10 cellular contexts compared by ENCODE assay signal in the genomic region with DNA sequence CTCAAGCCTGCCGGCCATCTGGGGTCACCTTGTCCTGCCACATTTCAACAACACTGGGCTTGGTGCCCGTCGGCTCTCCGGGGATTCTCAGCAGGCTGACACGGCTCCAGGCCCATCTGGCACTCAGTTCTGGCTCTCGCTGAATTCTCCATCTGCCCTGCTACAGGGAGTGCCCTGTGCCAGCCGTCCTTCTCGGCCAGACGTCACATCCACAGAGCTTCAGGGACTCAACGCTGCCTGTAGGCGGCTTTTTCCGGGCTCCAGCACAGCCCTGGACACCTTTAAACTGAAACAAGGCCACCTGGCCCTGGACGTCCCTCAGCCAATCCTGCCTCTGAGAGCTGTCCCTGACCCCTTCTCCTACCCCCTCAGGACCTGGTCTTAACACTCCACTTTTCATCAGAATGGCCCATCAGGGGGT. TPM values are rescaled to one million over a fixed set of nuclear protein-coding genes. Genes with fewer than 3 reads are reported as not detected.
DNase-seq lines count a peak whose midpoint lies in the region; ATAC-seq and TF ChIP-seq lines count a peak whose summit lies in the region.
"Had no signal": no experiment of that assay in that cellular context is flagged by ENCODE, and none has a peak within 500 bp of the region (broad histone marks: within the 10 kb centered on the region; RNA-seq: fewer than 3 reads in every experiment).

No MANE protein-coding gene starts in this region.

- H3K27ac Mint-ChIP-seq in stimulated activated effector memory CD8-positive, alpha-beta T cell treated with anti-CD3 and anti-CD28 coated beads, Interleukin-12 subunit alpha, Interleukin-12 subunit beta, amount 100 ng/mL, for 72 hours: no peak overlapping the region
- no peak overlapping the region for H3K27ac Mint-ChIP-seq in natural killer cell

- H3K27me3 Mint-ChIP-seq in natural killer cell (ENCODE audit: low read depth in 2 of 2): no peaks in the 10 kb centered on the region

- ATAC-seq in SK-N-SH treated with all-trans-retinoic acid at 6 μM for 48 hours: peak; percentile 78
- peak; percentile 93 to 98 (median 96) for ATAC-seq in heart right ventricle
- peak; percentile 13 for ATAC-seq in stimulated activated effector memory CD8-positive, alpha-beta T cell treated with anti-CD3 and anti-CD28 coated beads, Interleukin-12 subunit alpha, Interleukin-12 subunit beta, amount 100 ng/mL, for 72 hours
- no peak for ATAC-seq in natural killer cell
- ATAC-seq in GM21528 (IDR thresholded peaks at IDR 0.05; ENCODE audit: low FRiP score, unreplicated experiment): no peak
- ATAC-seq in GM21526 (IDR thresholded peaks at IDR 0.05; ENCODE audit: low FRiP score, unreplicated experiment): no peak
- ATAC-seq in HG03097 (IDR thresholded peaks at IDR 0.05; ENCODE audit: low FRiP score, unreplicated experiment): no peak

- WGBS in heart right ventricle, 2 donors: 18 to 20% methylated on average over 13 of the region's 13 CpGs

- H3K4me3 Mint-ChIP-seq in stimulated activated effector memory CD8-positive, alpha-beta T cell treated with anti-CD3 and anti-CD28 coated beads, Interleukin-12 subunit alpha, Interleukin-12 subunit beta, amount 100 ng/mL, for 72 hours: no peak overlapping the region
- no peak overlapping the region for H3K4me3 Mint-ChIP-seq in natural killer cell

- no peaks in the 10 kb centered on the region for H3K36me3 Mint-ChIP-seq in stimulated activated effector memory CD8-positive, alpha-beta T cell treated with anti-CD3 and anti-CD28 coated beads, Interleukin-12 subunit alpha, Interleukin-12 subunit beta, amount 100 ng/mL, for 72 hours
- H3K36me3 Mint-ChIP-seq in natural killer cell: no peaks in the 10 kb centered on the region

- H3K9me3 Mint-ChIP-seq in stimulated activated effector memory CD8-positive, alpha-beta T cell treated with anti-CD3 and anti-CD28 coated beads, Interleukin-12 subunit alpha, Interleukin-12 subunit beta, amount 100 ng/mL, for 72 hours: no peaks in the 10 kb centered on the region
- H3K9me3 Mint-ChIP-seq in natural killer cell: no peaks in the 10 kb centered on the region

- DNase-seq in LHCN-M2 (ENCODE audit: low read depth): peak; percentile 15
- DNase-seq in heart right ventricle: peak; percentile 88 to 89
- no peak for DNase-seq in stimulated activated effector memory CD8-positive, alpha-beta T cell treated with anti-CD3 and anti-CD28 coated beads, Interleukin-12 subunit alpha, Interleukin-12 subunit beta, amount 100 ng/mL, for 72 hours (ENCODE audit: low spot score in 2 of 2)
- no peak for DNase-seq in natural killer cell
- DNase-seq: lower lobe of right lung had no signal

- H3K4me1 Mint-ChIP-seq in stimulated activated effector memory CD8-positive, alpha-beta T cell treated with anti-CD3 and anti-CD28 coated beads, Interleukin-12 subunit alpha, Interleukin-12 subunit beta, amount 100 ng/mL, for 72 hours: no peaks in the 10 kb centered on the region
- H3K4me1 Mint-ChIP-seq in natural killer cell: no peaks in the 10 kb centered on the region

- no peak overlapping the region for H3K4me3 ChIP-seq in heart right ventricle
- H3K4me3 ChIP-seq: lower lobe of right lung, uterus had no signal

- intact Hi-C loops in heart right ventricle (cut with DNase I): loop anchor here in 1 of 10 donors (1.0 kb wide), 1 partner anchor 11 kb away; no protein-coding TSS in a partner anchor
- intact Hi-C loops in natural killer cell (cut with micrococcal nuclease): no loop called here

- H3K27me3 ChIP-seq in heart right ventricle: peaks cover 0 to 8% (median 0%) of the 10 kb centered on the region in 7 donors
- H3K27me3 ChIP-seq: uterus had no signal

- no peaks in the 10 kb centered on the region for H3K9me3 ChIP-seq in heart right ventricle
- H3K9me3 ChIP-seq: lower lobe of right lung, uterus had no signal

- peak in 7 of 9 donors; percentile 6 to 54 (median 34) for TF ChIP-seq CTCF in heart right ventricle (IDR thresholded peaks at IDR 0.05)
- TF ChIP-seq CTCF in natural killer cell (IDR thresholded peaks at IDR 0.05): no peak

- H3K27ac ChIP-seq in heart right ventricle: peak overlapping the region; percentile 50 to 92 (median 80)
- H3K27ac ChIP-seq: lower lobe of right lung, uterus had no signal

- H3K4me1 ChIP-seq in heart right ventricle: peaks cover 0 to 22% (median 0%) of the 10 kb centered on the region in 9 donors
- H3K4me1 ChIP-seq: lower lobe of right lung, uterus had no signal

- H3K36me3 ChIP-seq in heart right ventricle: no peaks in the 10 kb centered on the region
- H3K36me3 ChIP-seq: lower lobe of right lung, uterus had no signal

TF ChIP-seq in SK-N-SH treated with all-trans-retinoic acid at 6 μM for 48 hours, 23 proteins besides CTCF, POLR2A, EP300 and RAD21:
- TF ChIP-seq TCF4 (CRISPR knock-in tag; IDR thresholded peaks at IDR 0.05; ENCODE audit: borderline replicate concordance) (peak; percentile 77), PATZ1 (CRISPR knock-in tag; IDR thresholded peaks at IDR 0.05; ENCODE audit: borderline replicate concordance) (no peak), TOX (CRISPR knock-in tag; IDR thresholded peaks at IDR 0.05; ENCODE audit: borderline replicate concordance) (no peak), RARB (CRISPR knock-in tag; IDR thresholded peaks at IDR 0.05) (no peak), OSR1 (CRISPR knock-in tag; IDR thresholded peaks at IDR 0.05) (no peak), ZC3H10 (CRISPR knock-in tag; IDR thresholded peaks at IDR 0.05) (no peak), CSDC2 (CRISPR knock-in tag; IDR thresholded peaks at IDR 0.05) (no peak), PPARA (CRISPR knock-in tag; IDR thresholded peaks at IDR 0.05; ENCODE audit: borderline replicate concordance) (no peak)
- TF ChIP-seq, protein P1, sequence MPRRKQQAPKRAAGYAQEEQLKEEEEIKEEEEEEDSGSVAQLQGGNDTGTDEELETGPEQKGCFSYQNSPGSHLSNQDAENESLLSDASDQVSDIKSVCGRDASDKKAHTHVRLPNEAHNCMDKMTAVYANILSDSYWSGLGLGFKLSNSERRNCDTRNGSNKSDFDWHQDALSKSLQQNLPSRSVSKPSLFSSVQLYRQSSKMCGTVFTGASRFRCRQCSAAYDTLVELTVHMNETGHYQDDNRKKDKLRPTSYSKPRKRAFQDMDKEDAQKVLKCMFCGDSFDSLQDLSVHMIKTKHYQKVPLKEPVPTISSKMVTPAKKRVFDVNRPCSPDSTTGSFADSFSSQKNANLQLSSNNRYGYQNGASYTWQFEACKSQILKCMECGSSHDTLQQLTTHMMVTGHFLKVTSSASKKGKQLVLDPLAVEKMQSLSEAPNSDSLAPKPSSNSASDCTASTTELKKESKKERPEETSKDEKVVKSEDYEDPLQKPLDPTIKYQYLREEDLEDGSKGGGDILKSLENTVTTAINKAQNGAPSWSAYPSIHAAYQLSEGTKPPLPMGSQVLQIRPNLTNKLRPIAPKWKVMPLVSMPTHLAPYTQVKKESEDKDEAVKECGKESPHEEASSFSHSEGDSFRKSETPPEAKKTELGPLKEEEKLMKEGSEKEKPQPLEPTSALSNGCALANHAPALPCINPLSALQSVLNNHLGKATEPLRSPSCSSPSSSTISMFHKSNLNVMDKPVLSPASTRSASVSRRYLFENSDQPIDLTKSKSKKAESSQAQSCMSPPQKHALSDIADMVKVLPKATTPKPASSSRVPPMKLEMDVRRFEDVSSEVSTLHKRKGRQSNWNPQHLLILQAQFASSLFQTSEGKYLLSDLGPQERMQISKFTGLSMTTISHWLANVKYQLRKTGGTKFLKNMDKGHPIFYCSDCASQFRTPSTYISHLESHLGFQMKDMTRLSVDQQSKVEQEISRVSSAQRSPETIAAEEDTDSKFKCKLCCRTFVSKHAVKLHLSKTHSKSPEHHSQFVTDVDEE (CRISPR knock-in tag; IDR thresholded peaks at IDR 0.05): peak; percentile 36; the same call in 1 of the 2 replicates

RNA-seq across cellular contexts. Expression of gene TMEM130, which starts 43.0 kb away (rescaled TPM):
- total RNA-seq in LHCN-M2 (2014; rRNA removed) (0.06 and 0.11 TPM in 2 replicates), heart right ventricle (1 to 10 TPM in 1 of 10 donors, under 1 TPM in 1, not detected in 8; 0.29 to 1.5 TPM), natural killer cell (not detected)
- polyA plus RNA-seq in LHCN-M2 (2012): 3.6 TPM
- polyA plus RNA-seq in heart right ventricle: under 1 TPM; 0.12 to 0.22 TPM

RNA-seq across cellular contexts. Expression of gene TRRAP, which starts 51.5 kb away (rescaled TPM):
- total RNA-seq in LHCN-M2 (2014; rRNA removed) (18.8 and 23.1 TPM in 2 replicates), heart right ventricle (10 to 100 TPM; 14.6 to 25.1 (median 22.7) TPM), natural killer cell (10 to 100 TPM; 45.4 to 62.9 (median 62.4) TPM)
- polyA plus RNA-seq in LHCN-M2 (2012): 15.5 TPM
- polyA plus RNA-seq in heart right ventricle: 10 to 100 TPM in 1 of 2 donors, 1 to 10 TPM in 1; 4.8 to 12.7 TPM

Comparison
In these comparisons a context has a peak if more than half of its experiments do, and no peak if none do; other contexts are left out.
1. DNase-seq: peak in LHCN-M2 (single experiment) and heart right ventricle (2 of 2); none in stimulated activated effector memory CD8-positive, alpha-beta T cell treated with anti-CD3 and anti-CD28 coated beads, Interleukin-12 subunit alpha, Interleukin-12 subunit beta, amount 100 ng/mL, for 72 hours (0 of 2) and natural killer cell (single experiment).
2. ATAC-seq: peak in SK-N-SH treated with all-trans-retinoic acid at 6 μM for 48 hours (single experiment), heart right ventricle (8 of 8) and stimulated activated effector memory CD8-positive, alpha-beta T cell treated with anti-CD3 and anti-CD28 coated beads, Interleukin-12 subunit alpha, Interleukin-12 subunit beta, amount 100 ng/mL, for 72 hours (single experiment); none in natural killer cell (0 of 3), GM21528 (single experiment), GM21526 (single experiment) and HG03097 (single experiment).